21 cellular contexts compared by ENCODE assay signal in genomic region chrX:31870267-31870666, GRCh38.
DNase-seq lines count a peak whose midpoint lies in the region; ATAC-seq, FAIRE-seq and TF ChIP-seq lines count a peak whose summit lies in the region.
"Had no signal": no experiment of that assay in that cellular context is flagged by ENCODE, and none has a peak within 500 bp of the region (broad histone marks: within the 10 kb centered on the region; RNA-seq: fewer than 3 reads in every experiment).

No MANE protein-coding gene starts in this region.

- H3K9me1 ChIP-seq in K562 (ENCODE audit: control insufficient read depth, insufficient read depth, low read length) = no peaks in the 10 kb centered on the region

- intact Hi-C loops in K562 (cut with micrococcal nuclease) = no loop called here

- peaks cover 33% of the 10 kb centered on the region for H3K9me3 Mint-ChIP-seq in mesothelial cell of epicardium
- peaks cover 14% of the 10 kb centered on the region for H3K9me3 Mint-ChIP-seq in HFFc6
- H3K9me3 Mint-ChIP-seq: CD8-positive, alpha-beta T cell had no signal

- in situ Hi-C loops in K562 (cut with MboI) = no loop called here

- no peak overlapping the region for H3K4me3 Mint-ChIP-seq in mesothelial cell of epicardium
- H3K4me3 Mint-ChIP-seq in HFFc6 = no peak overlapping the region
- H3K4me3 Mint-ChIP-seq: B cell; CD4-positive, CD25-positive, alpha-beta regulatory T cell; CD8-positive, alpha-beta T cell had no signal

- H3K27me3 ChIP-seq in K562 (ENCODE audit: control insufficient read depth in 2 of 2, insufficient read depth in 2 of 2, low read length in 2 of 2) = no peaks in the 10 kb centered on the region

- H3K27ac Mint-ChIP-seq in mesothelial cell of epicardium (peak overlapping the region; percentile 65), HFFc6 (no peak overlapping the region)
- H3K27ac Mint-ChIP-seq: B cell; CD4-positive, CD25-positive, alpha-beta regulatory T cell; CD8-positive, alpha-beta T cell had no signal

- no peaks in the 10 kb centered on the region for H4K20me1 ChIP-seq in K562 (replicated peaks; ENCODE audit: control insufficient read depth, insufficient read depth, low read length)
- H4K20me1 ChIP-seq: BLaER1 had no signal

- H3K9ac ChIP-seq in K562 (ENCODE audit: insufficient read depth in 1 of 2, low read depth in 2 of 2, low read length in 2 of 2) = no peak overlapping the region
- H3K9ac ChIP-seq: BLaER1 had no signal

- no TSS peak for BruUV-seq in K562 (replicated peaks; lab: Mats Ljungman, UMichigan)

- TF ChIP-seq RAD21 in K562 (CRISPR knock-in tag; conservative IDR thresholded peaks at IDR 0.05 in 1 of 2, IDR thresholded peaks at IDR 0.05 in 1 of 2) = no peak

- CTCF ChIA-PET in K562 (lab: Yijun Ruan, JAX; ENCODE audit: low intra/inter-chr PET ratio) = no interaction called here

- H3K79me2 ChIP-seq in K562 (ENCODE audit: control insufficient read depth, insufficient read depth, low read length) = no peaks in the 10 kb centered on the region

- no peak for TF ChIP-seq CTCF in K562 (IDR thresholded peaks at IDR 0.05 in 2 of 3, conservative IDR thresholded peaks at IDR 0.05 in 1 of 3; ENCODE audit: insufficient read depth in 2 of 3, low read depth in 1 of 3, low read length in 3 of 3)
- no peak for TF ChIP-seq CTCF in mesothelial cell of epicardium (IDR thresholded peaks at IDR 0.05; ENCODE audit: unreplicated experiment)
- no peak for TF ChIP-seq CTCF in HFFc6 (IDR thresholded peaks at IDR 0.05)

- H2AFZ ChIP-seq in K562 (ENCODE audit: low read depth, low read length) = no peak overlapping the region

- peak; percentile 31 for FAIRE-seq in GM18507 (lab: Jason Lieb, UNC)
- FAIRE-seq in K562 (lab: Jason Lieb, UNC) = no peak
- FAIRE-seq: A204.1, G401.6, GM12892, H54 had no signal

- no peak for ATAC-seq in K562
- ATAC-seq: CD8-positive, alpha-beta T cell had no signal

- H3K27me3 Mint-ChIP-seq in mesothelial cell of epicardium (ENCODE audit: low read depth) = no peaks in the 10 kb centered on the region
- H3K27me3 Mint-ChIP-seq in HFFc6 (ENCODE audit: insufficient read depth) = no peaks in the 10 kb centered on the region
- H3K27me3 Mint-ChIP-seq: B cell; CD4-positive, CD25-positive, alpha-beta regulatory T cell had no signal

- peaks cover 0 to 8% of the 10 kb centered on the region in 2 experiments; a peak in 3 of 5 replicates for H3K4me1 ChIP-seq in K562 (replicated peaks in 1 of 2; ENCODE audit: control insufficient read depth in 2 of 2, insufficient read depth in 2 of 2, low read length in 2 of 2)
- H3K4me1 ChIP-seq: BLaER1, Caco-2, HAP-1 had no signal

- peaks cover 34% of the 10 kb centered on the region for H3K4me1 Mint-ChIP-seq in mesothelial cell of epicardium
- H3K4me1 Mint-ChIP-seq in HFFc6 (ENCODE audit: low read depth) = no peaks in the 10 kb centered on the region
- H3K4me1 Mint-ChIP-seq: B cell; CD4-positive, CD25-positive, alpha-beta regulatory T cell had no signal

- TF ChIP-seq POLR2A in K562 (conservative IDR thresholded peaks at IDR 0.05) = no peak

- H3K4me3 ChIP-seq in K562 = no peak overlapping the region
- H3K4me3 ChIP-seq: BLaER1, HAP-1 had no signal

- no peak for DNase-seq in GM18507 (ENCODE audit: extremely low spot score, insufficient read length, low read depth)
- DNase-seq in K562 (ENCODE audit: extremely low read depth in 1 of 4, low spot score in 3 of 4) = no peak
- no peak for DNase-seq in mesothelial cell of epicardium (ENCODE audit: low spot score in 2 of 2, unreplicated experiment in 2 of 2)
- DNase-seq in HFFc6 = no peak
- DNase-seq in NCI-H82 (lab: John Stamatoyannopoulos, UW) = no peak
- DNase-seq in NCI-H1694 treated with DMSO at 0.1 percent for 48 hours (lab: John Stamatoyannopoulos, UW) = no peak
- DNase-seq: Caco-2; CD4-positive, CD25-positive, alpha-beta regulatory T cell; CD8-positive, alpha-beta T cell; DMS153; DND-41; GOT3 had no signal

- H3K4me2 ChIP-seq in K562 (ENCODE audit: insufficient read depth, low read length) = no peak overlapping the region
- H3K4me2 ChIP-seq: BLaER1 had no signal

- POLR2A ChIA-PET in K562 (lab: Yijun Ruan, JAX) = interaction anchor here (0.8 kb wide), 1 partner anchor 9 kb away, joined by 3 read pairs; no protein-coding TSS in a partner anchor

- H3K36me3 Mint-ChIP-seq in mesothelial cell of epicardium = peaks cover 7% of the 10 kb centered on the region
- H3K36me3 Mint-ChIP-seq in HFFc6 (ENCODE audit: low read depth) = no peaks in the 10 kb centered on the region
- H3K36me3 Mint-ChIP-seq: CD4-positive, CD25-positive, alpha-beta regulatory T cell; CD8-positive, alpha-beta T cell had no signal

- no peaks in the 10 kb centered on the region for H3K36me3 ChIP-seq in K562 (ENCODE audit: control insufficient read depth, insufficient read depth, low read length)
- H3K36me3 ChIP-seq: BLaER1, HAP-1 had no signal

- no peaks in the 10 kb centered on the region for H3K9me3 ChIP-seq in K562 (replicated peaks; ENCODE audit: control insufficient read depth, insufficient read depth, low read depth, low read length)
- H3K9me3 ChIP-seq: BLaER1, Caco-2, HAP-1 had no signal

- no peak for TF ChIP-seq EP300 in K562 (IDR thresholded peaks at IDR 0.05; ENCODE audit: low read length)

- H3K27ac ChIP-seq in K562 (ENCODE audit: extremely low read depth, low read depth, low read length) = no peak overlapping the region
- H3K27ac ChIP-seq: 22Rv1, BLaER1, C4-2B had no signal

TF ChIP-seq in K562, 482 proteins besides CTCF, POLR2A, EP300 and RAD21:
- TF ChIP-seq MCM7 (IDR thresholded peaks at IDR 0.05) (no peak), MEIS2 (IDR thresholded peaks at IDR 0.05; ENCODE audit: partially characterized antibody) (peak; percentile 62), PBX2 (CRISPR knock-in tag; IDR thresholded peaks at IDR 0.05; ENCODE audit: low read depth) (no peak), PBX2 (tag; conservative IDR thresholded peaks at IDR 0.05; ENCODE audit: low read depth) (peak; percentile 23; the same call in 1 of the 2 replicates), TAL1 (IDR thresholded peaks at IDR 0.05) (0 out of 2 replicates have a peak, but pooled peaks have one; percentile 34), ZNF134 (CRISPR knock-in tag; conservative IDR thresholded peaks at IDR 0.05) (no peak), TEAD4 (IDR thresholded peaks at IDR 0.05; ENCODE audit: low read length) (peak; percentile 31; the same call in 1 of the 2 replicates), TEAD4 (CRISPR knock-in tag; IDR thresholded peaks at IDR 0.05; ENCODE audit: borderline replicate concordance) (no peak), IRF2 (CRISPR knock-in tag; IDR thresholded peaks at IDR 0.05) (no peak), CBFA2T3 (IDR thresholded peaks at IDR 0.05) (peak; percentile 59), SLC30A9 (CRISPR knock-in tag; IDR thresholded peaks at IDR 0.05) (no peak), HMBOX1 (IDR thresholded peaks at IDR 0.05) (peak; percentile 65; the same call in 1 of the 2 replicates), ARID1B (IDR thresholded peaks at IDR 0.05) (peak; percentile 33; the same call in 1 of the 2 replicates), FOXA3 (CRISPR knock-in tag; conservative IDR thresholded peaks at IDR 0.05 in 1 of 2, IDR thresholded peaks at IDR 0.05 in 1 of 2) (peak in 1 of 2 experiments; percentile 53; a peak in 2 of 4 replicates), JUNB (CRISPR knock-in tag; conservative IDR thresholded peaks at IDR 0.05) (no peak), PTBP1 (IDR thresholded peaks at IDR 0.05; ENCODE audit: low read depth, low read length) (no peak), TCFL5 (CRISPR knock-in tag; conservative IDR thresholded peaks at IDR 0.05) (no peak), NR4A1 (CRISPR knock-in tag; IDR thresholded peaks at IDR 0.05) (no peak), NR4A1 (tag; IDR thresholded peaks at IDR 0.05) (no peak)
